Comparison of ENCODE assay signal across 16 cellular contexts in the genomic region with DNA sequence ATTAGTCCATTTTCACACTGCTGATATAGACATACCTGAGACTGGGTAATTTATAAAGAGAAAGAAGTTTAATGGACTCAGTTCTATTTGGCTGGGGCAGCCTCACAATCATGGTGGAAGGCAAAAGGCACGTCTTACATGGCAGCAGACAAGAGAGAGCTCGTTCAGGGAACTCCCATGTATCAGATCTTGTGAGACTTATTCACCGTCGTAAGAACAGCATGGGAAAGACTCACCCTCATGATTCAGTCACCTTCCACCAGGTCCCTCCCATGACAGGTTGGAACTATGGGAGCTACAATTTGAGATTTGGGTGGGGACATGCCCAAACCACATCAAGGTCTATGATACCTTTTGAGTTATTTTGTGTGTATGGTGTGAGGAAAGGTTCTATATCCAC.
DNase-seq lines count a peak whose midpoint lies in the region; ATAC-seq, FAIRE-seq and TF ChIP-seq lines count a peak whose summit lies in the region.
"Had no signal": no experiment of that assay in that cellular context is flagged by ENCODE, and none has a peak within 500 bp of the region (broad histone marks: within the 10 kb centered on the region; RNA-seq: fewer than 3 reads in every experiment).

No MANE protein-coding gene starts in this region.

- H2AFZ ChIP-seq in HepG2 (ENCODE audit: low read length) (no peak overlapping the region), K562 (ENCODE audit: low read depth, low read length) (no peak overlapping the region)

- H3K79me2 ChIP-seq in HepG2 (ENCODE audit: insufficient read depth, low read length) (no peaks in the 10 kb centered on the region), K562 (ENCODE audit: control insufficient read depth, insufficient read depth, low read length) (no peaks in the 10 kb centered on the region)

- no peak for TF ChIP-seq EP300 in HepG2 (IDR thresholded peaks at IDR 0.05; ENCODE audit: low read depth in 2 of 2, low read length in 2 of 2)
- no peak for TF ChIP-seq EP300 in HepG2 (CRISPR knock-in tag; IDR thresholded peaks at IDR 0.05; ENCODE audit: borderline replicate concordance)
- no peak for TF ChIP-seq EP300 in K562 (IDR thresholded peaks at IDR 0.05; ENCODE audit: low read length)

- peaks cover 7% of the 10 kb centered on the region for H3K9me3 Mint-ChIP-seq in memory B cell

- H3K27me3 Mint-ChIP-seq in memory B cell = peaks cover 9% of the 10 kb centered on the region

- H3K27ac ChIP-seq in HepG2 (ENCODE audit: extremely low read length, insufficient read depth, low read length) = no peak overlapping the region
- H3K27ac ChIP-seq in right lobe of liver = no peak overlapping the region
- H3K27ac ChIP-seq in K562 (ENCODE audit: extremely low read depth, low read depth, low read length) = no peak overlapping the region
- peak overlapping the region; percentile 82 for H3K27ac ChIP-seq in vagina
- H3K27ac ChIP-seq: BLaER1 had no signal

- peaks cover 20% of the 10 kb centered on the region for H3K4me1 ChIP-seq in HepG2 (ENCODE audit: insufficient read depth, low read length)
- H3K4me1 ChIP-seq in right lobe of liver = no peaks in the 10 kb centered on the region
- H3K4me1 ChIP-seq in K562 (replicated peaks in 1 of 2; ENCODE audit: control insufficient read depth in 2 of 2, insufficient read depth in 2 of 2, low read length in 2 of 2) = peaks cover 2 to 7% of the 10 kb centered on the region in 2 experiments; a peak in 4 of 5 replicates
- peaks cover 22% of the 10 kb centered on the region for H3K4me1 ChIP-seq in vagina
- H3K4me1 ChIP-seq: HAP-1 had no signal

- H4K20me1 ChIP-seq in HepG2 (ENCODE audit: insufficient read depth, low read length) (no peaks in the 10 kb centered on the region), K562 (replicated peaks; ENCODE audit: control insufficient read depth, insufficient read depth, low read length) (no peaks in the 10 kb centered on the region)
- H4K20me1 ChIP-seq: BLaER1 had no signal

- peak overlapping the region; percentile 21 for H3K27ac Mint-ChIP-seq in memory B cell
- H3K27ac Mint-ChIP-seq: CD8-positive, alpha-beta memory T cell; HFFc6 had no signal

- H3K36me3 Mint-ChIP-seq in memory B cell = no peaks in the 10 kb centered on the region
- H3K36me3 Mint-ChIP-seq: CD8-positive, alpha-beta memory T cell had no signal

- 41% methylated on average over 4 of the region's 4 CpGs for WGBS in HepG2 (ENCODE audit: low lambda C conversion rate)
- WGBS in right lobe of liver (ENCODE audit: insufficient coverage, low coverage, low lambda C conversion rate, missing lambda C conversion rate) = 40% methylated on average over 1 of the region's 4 CpGs
- 7% methylated on average over 4 of the region's 4 CpGs for WGBS in K562 (ENCODE audit: insufficient coverage, low coverage, missing lambda C conversion rate)

- in situ Hi-C loops in HepG2 (cut with HindIII; ENCODE audit: extremely low pct_ligation_motif_present, low pct_unique_long_range_greater_than_20kb) = no loop called here
- in situ Hi-C loops in K562 (cut with MboI) = no loop called here

- DNase-seq in HepG2 (ENCODE audit: low spot score) = no peak
- no peak for DNase-seq in right lobe of liver
- no peak for DNase-seq in K562 (ENCODE audit: extremely low read depth in 1 of 4, low spot score in 3 of 4)
- DNase-seq in memory B cell (ENCODE audit: low spot score in 2 of 2) = no peak
- DNase-seq in vagina (ENCODE audit: extremely low spot score in 2 of 2) = no peak
- DNase-seq in stimulated activated naive CD4-positive, alpha-beta T cell treated with Interleukin-2 at 50 U/mL for 16 hours (lab: John Stamatoyannopoulos, UW) = no peak
- no peak for DNase-seq in NCI-H2196 treated with DMSO at 0.1 percent for 48 hours (lab: John Stamatoyannopoulos, UW; ENCODE audit: unreplicated experiment)
- DNase-seq: Caco-2; CD8-positive, alpha-beta memory T cell; DND-41; GDM1; HFFc6 had no signal

- TF ChIP-seq POLR2A in HepG2 (IDR thresholded peaks at IDR 0.05; ENCODE audit: insufficient read depth in 1 of 2, low read depth in 2 of 2, low read length in 2 of 2) = no peak
- no peak for TF ChIP-seq POLR2A in right lobe of liver (IDR thresholded peaks at IDR 0.05)
- no peak for TF ChIP-seq POLR2A in K562 (conservative IDR thresholded peaks at IDR 0.05)
- no peak for TF ChIP-seq POLR2A in vagina (IDR thresholded peaks at IDR 0.05)

- H3K4me3 Mint-ChIP-seq in memory B cell = no peak overlapping the region
- H3K4me3 Mint-ChIP-seq: CD8-positive, alpha-beta memory T cell; HFFc6 had no signal

- ATAC-seq in HepG2 = no peak
- no peak for ATAC-seq in right lobe of liver
- no peak for ATAC-seq in K562
- no peak for ATAC-seq in memory B cell (ENCODE audit: low read depth)

- intact Hi-C loops in HepG2 (cut with micrococcal nuclease; ENCODE audit: unreplicated experiment) = no loop called here
- intact Hi-C loops in right lobe of liver (cut with DNase I) = no loop called here
- intact Hi-C loops in K562 (cut with micrococcal nuclease) = no loop called here
- intact Hi-C loops in vagina (cut with DNase I) = no loop called here

- H3K9me1 ChIP-seq in K562 (ENCODE audit: control insufficient read depth, insufficient read depth, low read length) = no peaks in the 10 kb centered on the region

- TF ChIP-seq CTCF in HepG2 (CRISPR knock-in tag; IDR thresholded peaks at IDR 0.05) = no peak
- TF ChIP-seq CTCF in right lobe of liver (IDR thresholded peaks at IDR 0.05) = no peak
- no peak for TF ChIP-seq CTCF in K562 (IDR thresholded peaks at IDR 0.05 in 2 of 3, conservative IDR thresholded peaks at IDR 0.05 in 1 of 3; ENCODE audit: insufficient read depth in 2 of 3, low read depth in 1 of 3, low read length in 3 of 3)
- TF ChIP-seq CTCF in vagina (IDR thresholded peaks at IDR 0.05) = no peak

- no peaks in the 10 kb centered on the region for H3K4me1 Mint-ChIP-seq in memory B cell
- H3K4me1 Mint-ChIP-seq: CD8-positive, alpha-beta memory T cell had no signal

- TF ChIP-seq RAD21 in HepG2 (CRISPR knock-in tag; IDR thresholded peaks at IDR 0.05) (no peak), K562 (CRISPR knock-in tag; conservative IDR thresholded peaks at IDR 0.05 in 1 of 2, IDR thresholded peaks at IDR 0.05 in 1 of 2) (no peak)

- CTCF ChIA-PET in HepG2 (lab: Yijun Ruan, JAX; ENCODE audit: low intra/inter-chr PET ratio, low total read pairs) = no interaction called here
- CTCF ChIA-PET in K562 (lab: Yijun Ruan, JAX; ENCODE audit: low intra/inter-chr PET ratio) = no interaction called here

- FAIRE-seq in HepG2 (lab: Jason Lieb, UNC) (no peak), K562 (lab: Jason Lieb, UNC) (no peak)
- FAIRE-seq: GM19239, H1 had no signal

- H3K27me3 ChIP-seq in HepG2 (ENCODE audit: control insufficient read depth in 1 of 2, insufficient read depth in 2 of 2, low read length in 2 of 2) = peaks cover 5 to 49% of the 10 kb centered on the region in 2 experiments
- H3K27me3 ChIP-seq in right lobe of liver = no peaks in the 10 kb centered on the region
- H3K27me3 ChIP-seq in K562 (ENCODE audit: control insufficient read depth in 2 of 2, insufficient read depth in 2 of 2, low read length in 2 of 2) = peaks cover 9 to 37% of the 10 kb centered on the region in 2 experiments
- H3K27me3 ChIP-seq in vagina = no peaks in the 10 kb centered on the region
- H3K27me3 ChIP-seq: BLaER1 had no signal

- H3K9me3 ChIP-seq in HepG2 (ENCODE audit: low read length) (peaks cover 13% of the 10 kb centered on the region; the same call in 1 of the 2 replicates), right lobe of liver (no peaks in the 10 kb centered on the region), K562 (replicated peaks; ENCODE audit: control insufficient read depth, insufficient read depth, low read depth, low read length) (peaks cover 11% of the 10 kb centered on the region), vagina (no peaks in the 10 kb centered on the region)
- H3K9me3 ChIP-seq: HAP-1 had no signal

- no peak overlapping the region for H3K9ac ChIP-seq in HepG2 (ENCODE audit: insufficient read depth, low read depth, low read length)
- no peak overlapping the region for H3K9ac ChIP-seq in K562 (ENCODE audit: insufficient read depth in 1 of 2, low read depth in 2 of 2, low read length in 2 of 2)
- H3K9ac ChIP-seq: BLaER1 had no signal

- H3K4me3 ChIP-seq in HepG2 (replicated peaks in 1 of 3; ENCODE audit: insufficient read depth in 1 of 3, low read depth in 2 of 3, low read length in 3 of 3) (no peak overlapping the region), right lobe of liver (no peak overlapping the region), K562 (no peak overlapping the region), vagina (no peak overlapping the region)
- H3K4me3 ChIP-seq: BLaER1, HAP-1 had no signal

- H3K4me2 ChIP-seq in HepG2 (ENCODE audit: low read depth, low read length) (no peak overlapping the region), K562 (ENCODE audit: insufficient read depth, low read length) (no peak overlapping the region)

- H3K36me3 ChIP-seq in HepG2 (replicated peaks in 1 of 2; ENCODE audit: control insufficient read depth in 1 of 2, insufficient read depth in 2 of 2, low read length in 2 of 2) (no peaks in the 10 kb centered on the region), right lobe of liver (no peaks in the 10 kb centered on the region), K562 (ENCODE audit: control insufficient read depth, insufficient read depth, low read length) (no peaks in the 10 kb centered on the region), vagina (no peaks in the 10 kb centered on the region)
- H3K36me3 ChIP-seq: BLaER1, HAP-1 had no signal

- POLR2A ChIA-PET in HepG2 (lab: Yijun Ruan, JAX) = no interaction called here
- POLR2A ChIA-PET in K562 (lab: Yijun Ruan, JAX) = no interaction called here

- BruUV-seq in HepG2 (replicated peaks; lab: Mats Ljungman, UMichigan) (no TSS peak), K562 (replicated peaks; lab: Mats Ljungman, UMichigan) (no TSS peak)

TF ChIP-seq in HepG2, 621 proteins besides CTCF, POLR2A, EP300 and RAD21 (continues in another document):
- peak; percentile 67; the same call in 1 of the 2 replicates for TF ChIP-seq ZNF430 (CRISPR knock-in tag; IDR thresholded peaks at IDR 0.05)

TF ChIP-seq in K562, 482 proteins besides CTCF, POLR2A, EP300 and RAD21 (continues in another document):
- TF ChIP-seq ZNF263 (CRISPR knock-in tag; IDR thresholded peaks at IDR 0.05; ENCODE audit: borderline replicate concordance) (no peak), KDM1A (IDR thresholded peaks at IDR 0.05) (no peak)
